In the genomic region with DNA sequence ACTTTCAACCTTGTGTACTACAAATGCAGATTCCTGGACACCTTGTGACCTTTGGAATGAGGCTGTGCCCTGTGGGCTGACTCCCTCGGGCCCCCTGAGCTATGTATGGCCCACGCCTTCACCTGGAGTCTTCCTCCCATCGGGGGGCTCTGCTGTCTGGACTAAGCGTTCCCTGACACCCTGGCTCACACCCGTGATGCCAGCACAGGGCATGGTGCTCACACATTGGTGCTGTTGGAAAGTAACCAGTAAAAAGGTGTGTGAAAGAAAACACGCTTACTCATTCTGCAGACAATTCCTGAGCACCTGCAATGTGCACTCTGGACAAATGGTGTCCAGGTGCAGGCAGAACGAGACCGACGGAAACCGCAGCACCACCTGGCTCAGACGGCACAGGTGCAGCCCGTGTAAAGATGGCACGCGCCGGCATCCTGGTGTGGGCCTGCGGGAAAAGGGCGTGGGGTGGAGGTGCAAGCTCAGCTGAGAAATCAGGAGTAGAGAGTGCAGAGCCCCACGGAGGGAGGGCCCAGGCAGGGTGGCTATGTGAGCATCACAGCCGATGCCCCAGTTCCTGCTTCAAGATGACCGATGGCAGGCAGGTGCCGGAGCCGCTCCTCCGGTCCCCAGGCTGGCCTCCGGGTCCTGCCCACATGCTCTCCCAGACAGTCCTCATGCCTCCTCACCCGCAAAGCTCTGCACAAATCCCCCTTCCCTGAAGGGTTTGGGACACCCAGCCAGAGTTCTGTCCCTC, we compare ENCODE assay signal across 1 cellular context.
TF ChIP-seq lines count a peak whose summit lies in the region.

No MANE protein-coding gene starts in this region.

TF ChIP-seq in IMR-90, 13 proteins besides CTCF, POLR2A, EP300 and RAD21:
- TF ChIP-seq MAFK (IDR thresholded peaks at IDR 0.05; ENCODE audit: low read depth, low read length) (no peak), BHLHE40 (IDR thresholded peaks at IDR 0.05; ENCODE audit: low read depth, low read length) (no peak), CEBPB (IDR thresholded peaks at IDR 0.05; ENCODE audit: low read depth, low read length) (no peak), CHD1 (IDR thresholded peaks at IDR 0.05; ENCODE audit: low read depth, low read length) (no peak), SMC3 (IDR thresholded peaks at IDR 0.05; ENCODE audit: low read depth, low read length) (no peak), RFX5 (IDR thresholded peaks at IDR 0.05; ENCODE audit: low read depth, low read length) (no peak), MAZ (IDR thresholded peaks at IDR 0.05; ENCODE audit: borderline replicate concordance, low read depth, low read length) (no peak)
- TF ChIP-seq, protein P1, sequence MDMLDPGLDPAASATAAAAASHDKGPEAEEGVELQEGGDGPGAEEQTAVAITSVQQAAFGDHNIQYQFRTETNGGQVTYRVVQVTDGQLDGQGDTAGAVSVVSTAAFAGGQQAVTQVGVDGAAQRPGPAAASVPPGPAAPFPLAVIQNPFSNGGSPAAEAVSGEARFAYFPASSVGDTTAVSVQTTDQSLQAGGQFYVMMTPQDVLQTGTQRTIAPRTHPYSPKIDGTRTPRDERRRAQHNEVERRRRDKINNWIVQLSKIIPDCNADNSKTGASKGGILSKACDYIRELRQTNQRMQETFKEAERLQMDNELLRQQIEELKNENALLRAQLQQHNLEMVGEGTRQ (IDR thresholded peaks at IDR 0.05; ENCODE audit: low read depth, low read length) = no peak
- TF ChIP-seq, protein P2, sequence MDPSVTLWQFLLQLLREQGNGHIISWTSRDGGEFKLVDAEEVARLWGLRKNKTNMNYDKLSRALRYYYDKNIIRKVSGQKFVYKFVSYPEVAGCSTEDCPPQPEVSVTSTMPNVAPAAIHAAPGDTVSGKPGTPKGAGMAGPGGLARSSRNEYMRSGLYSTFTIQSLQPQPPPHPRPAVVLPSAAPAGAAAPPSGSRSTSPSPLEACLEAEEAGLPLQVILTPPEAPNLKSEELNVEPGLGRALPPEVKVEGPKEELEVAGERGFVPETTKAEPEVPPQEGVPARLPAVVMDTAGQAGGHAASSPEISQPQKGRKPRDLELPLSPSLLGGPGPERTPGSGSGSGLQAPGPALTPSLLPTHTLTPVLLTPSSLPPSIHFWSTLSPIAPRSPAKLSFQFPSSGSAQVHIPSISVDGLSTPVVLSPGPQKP (IDR thresholded peaks at IDR 0.05; ENCODE audit: borderline replicate concordance, low read depth, low read length) = no peak
